Comparison of ENCODE assay signal across 23 cellular contexts in genomic region chr13:32176696-32177095, GRCh38.
"Had no signal": no experiment of that assay in that cellular context is flagged by ENCODE, and none has a peak within 500 bp of the region (broad histone marks: within the 10 kb centered on the region; RNA-seq: fewer than 3 reads in every experiment).

No MANE protein-coding gene starts in this region.

- H3K27me3 Mint-ChIP-seq: IgD-negative memory B cell had no signal

- H3K4me1 Mint-ChIP-seq: IgD-negative memory B cell had no signal

- ATAC-seq: K562 had no signal

- H3K4me2 ChIP-seq: KMS-11, SK-N-SH had no signal

- H3K27ac Mint-ChIP-seq: IgD-negative memory B cell had no signal

- DNase-seq: Kasumi-1, MV-4-11, NCI-H1048, NCI-H1105, NCI-H1417, NCI-H1436 treated with DMSO at 0.1 percent for 48 hours, NCI-H1694, NCI-H187 treated with DMSO at 0.1 percent for 48 hours, NCI-H2029 treated with DMSO at 0.1 percent for 48 hours, NCI-H226, NCI-H446, NCI-H510A, NCI-H524 treated with DMSO at 0.1 percent for 48 hours, NCI-H69, NCI-H774, Right ventricle myocardium superior, RPMI8226, SIG-M5, SK-N-SH, SW 1271 had no signal

- H3K9ac ChIP-seq: KMS-11, SK-N-SH had no signal

- H3K4me3 ChIP-seq: K562 had no signal

- H3K4me3 Mint-ChIP-seq: IgD-negative memory B cell had no signal

- H3K9me3 ChIP-seq: SK-N-SH had no signal

- H3K27ac ChIP-seq: KMS-11 had no signal

- H3K9me3 Mint-ChIP-seq: IgD-negative memory B cell had no signal

- H3K36me3 Mint-ChIP-seq: IgD-negative memory B cell had no signal
